ENCODE assay signal across 8 cellular contexts in genomic region chr12:11621797-11622423, GRCh38. TPM values are rescaled to one million over a fixed set of nuclear protein-coding genes. Genes with fewer than 3 reads are reported as not detected.
DNase-seq lines count a peak whose midpoint lies in the region; ATAC-seq and TF ChIP-seq lines count a peak whose summit lies in the region.

No MANE protein-coding gene starts in this region.

- peak overlapping the region; percentile 6 for H3K27ac Mint-ChIP-seq in activated B cell treated with CpG ODN at 0.5 μM for 24 hours
- no peak overlapping the region for H3K27ac Mint-ChIP-seq in activated T-helper 1 cell treated with anti-CD3 and anti-CD28 coated beads, Interleukin-12 subunit alpha, Interleukin-12 subunit beta, Interleukin-2, Interleukin-4 antibody, amounts not matched to agents 30 ng/mL and 10 ng/mL and 1 ng/mL, durations not matched to agents 14 hours and 24 hours and 36 hours

- peak; percentile 47 for ATAC-seq in activated B cell treated with CpG ODN at 0.5 μM for 24 hours (ENCODE audit: low read depth)
- peak; percentile 22 for ATAC-seq in left ventricle myocardium superior
- no peak for ATAC-seq in GM21360 (IDR thresholded peaks at IDR 0.05; ENCODE audit: unreplicated experiment)
- ATAC-seq in left lung, result no peak

- CTCF ChIA-PET in activated B cell treated with CpG ODN at 0.5 μM for 24 hours (lab: Charles Lee), result interaction anchor here (0.8 to 3.2 kb wide), 6 partner anchors 40 to 705 kb away, joined by 3 to 33 read pairs (median 4); no protein-coding TSS in a partner anchor

- no peaks in the 10 kb centered on the region for H3K9me3 Mint-ChIP-seq in activated B cell treated with CpG ODN at 0.5 μM for 24 hours
- no peaks in the 10 kb centered on the region for H3K9me3 Mint-ChIP-seq in activated T-helper 1 cell treated with anti-CD3 and anti-CD28 coated beads, Interleukin-12 subunit alpha, Interleukin-12 subunit beta, Interleukin-2, Interleukin-4 antibody, amounts not matched to agents 30 ng/mL and 10 ng/mL and 1 ng/mL, durations not matched to agents 14 hours and 24 hours and 36 hours

- no peak overlapping the region for H3K27ac ChIP-seq in left lung

- H3K4me1 ChIP-seq in left lung, result peaks cover 0 to 15% of the 10 kb centered on the region in 2 donors

- H3K9me3 ChIP-seq in left lung, result no peaks in the 10 kb centered on the region

- no peaks in the 10 kb centered on the region for H3K27me3 Mint-ChIP-seq in activated B cell treated with CpG ODN at 0.5 μM for 24 hours
- peaks cover 2% of the 10 kb centered on the region for H3K27me3 Mint-ChIP-seq in activated T-helper 1 cell treated with anti-CD3 and anti-CD28 coated beads, Interleukin-12 subunit alpha, Interleukin-12 subunit beta, Interleukin-2, Interleukin-4 antibody, amounts not matched to agents 30 ng/mL and 10 ng/mL and 1 ng/mL, durations not matched to agents 14 hours and 24 hours and 36 hours (ENCODE audit: insufficient read depth)

- no peak overlapping the region for H3K4me3 ChIP-seq in AG10803 (ENCODE audit: low read length)
- H3K4me3 ChIP-seq in left lung, result no peak overlapping the region

- DNase-seq in AG10803 (ENCODE audit: low read depth) (no peak), H4 (ENCODE audit: low spot score) (peak; percentile 14), activated B cell treated with CpG ODN at 0.5 μM for 24 hours (no peak), left ventricle myocardium superior (no peak), HuH-7.5 (ENCODE audit: low spot score) (no peak), left lung (no peak)
- DNase-seq in activated T-helper 1 cell treated with anti-CD3 and anti-CD28 coated beads, Interleukin-12 subunit alpha, Interleukin-12 subunit beta, Interleukin-2, Interleukin-4 antibody, amounts not matched to agents 30 ng/mL and 10 ng/mL and 1 ng/mL, durations not matched to agents 14 hours and 24 hours and 36 hours (ENCODE audit: low spot score), result no peak

- TF ChIP-seq CTCF in AG10803 (conservative IDR thresholded peaks at IDR 0.05; ENCODE audit: low read length) (peak; percentile 18; the same call in 1 of the 2 replicates), activated B cell treated with CpG ODN at 0.5 μM for 24 hours (IDR thresholded peaks at IDR 0.05) (no peak), left lung (IDR thresholded peaks at IDR 0.05) (no peak)

- H3K36me3 ChIP-seq in left lung, result no peaks in the 10 kb centered on the region

- no peak overlapping the region for H3K4me3 Mint-ChIP-seq in activated B cell treated with CpG ODN at 0.5 μM for 24 hours
- no peak overlapping the region for H3K4me3 Mint-ChIP-seq in activated T-helper 1 cell treated with anti-CD3 and anti-CD28 coated beads, Interleukin-12 subunit alpha, Interleukin-12 subunit beta, Interleukin-2, Interleukin-4 antibody, amounts not matched to agents 30 ng/mL and 10 ng/mL and 1 ng/mL, durations not matched to agents 14 hours and 24 hours and 36 hours

- no peaks in the 10 kb centered on the region for H3K27me3 ChIP-seq in left lung

- POLR2A ChIA-PET in activated B cell treated with CpG ODN at 0.5 μM for 24 hours (lab: Charles Lee), result no interaction called here

- peaks cover 11% of the 10 kb centered on the region for H3K4me1 Mint-ChIP-seq in activated B cell treated with CpG ODN at 0.5 μM for 24 hours
- H3K4me1 Mint-ChIP-seq in activated T-helper 1 cell treated with anti-CD3 and anti-CD28 coated beads, Interleukin-12 subunit alpha, Interleukin-12 subunit beta, Interleukin-2, Interleukin-4 antibody, amounts not matched to agents 30 ng/mL and 10 ng/mL and 1 ng/mL, durations not matched to agents 14 hours and 24 hours and 36 hours (ENCODE audit: low read depth), result peaks cover 17% of the 10 kb centered on the region

- H3K36me3 Mint-ChIP-seq in activated B cell treated with CpG ODN at 0.5 μM for 24 hours (ENCODE audit: low read depth), result no peaks in the 10 kb centered on the region
- H3K36me3 Mint-ChIP-seq in activated T-helper 1 cell treated with anti-CD3 and anti-CD28 coated beads, Interleukin-12 subunit alpha, Interleukin-12 subunit beta, Interleukin-2, Interleukin-4 antibody, amounts not matched to agents 30 ng/mL and 10 ng/mL and 1 ng/mL, durations not matched to agents 14 hours and 24 hours and 36 hours (ENCODE audit: low read depth), result no peaks in the 10 kb centered on the region

- intact Hi-C loops in activated B cell treated with CpG ODN at 0.5 μM for 24 hours (cut with micrococcal nuclease) (loop anchor here (1.0 kb wide), 2 partner anchors 27 to 411 kb away; partner anchors contain the start of gene ETV6), left ventricle myocardium superior (cut with micrococcal nuclease) (loop anchor here (5.0 kb wide), 1 partner anchor 410 kb away; no protein-coding TSS in a partner anchor), left lung (cut with DNase I) (no loop called here)
- intact Hi-C loops in activated T-helper 1 cell treated with anti-CD3 and anti-CD28 coated beads, Interleukin-12 subunit alpha, Interleukin-12 subunit beta, Interleukin-2, Interleukin-4 antibody, amounts not matched to agents 30 ng/mL and 10 ng/mL and 1 ng/mL, durations not matched to agents 14 hours and 24 hours and 36 hours (cut with micrococcal nuclease), result no loop called here

RNA-seq across cellular contexts. Expression of gene ETV6, which starts 27.6 kb away (rescaled TPM):
- 4.6 and 6.1 TPM in 2 replicates for total RNA-seq in H4 (2014; rRNA removed; shearing (Covaris generic))
- total RNA-seq in activated B cell treated with CpG ODN at 0.5 μM for 24 hours (116 and 130 TPM in 2 replicates), left ventricle myocardium superior (14.7 TPM), left lung (10 to 100 TPM; 26.6 to 44.7 TPM)
- 117 and 131 TPM in 2 replicates for total RNA-seq in activated T-helper 1 cell treated with anti-CD3 and anti-CD28 coated beads, Interleukin-12 subunit alpha, Interleukin-12 subunit beta, Interleukin-2, Interleukin-4 antibody, amounts not matched to agents 30 ng/mL and 10 ng/mL and 1 ng/mL, durations not matched to agents 14 hours and 24 hours and 36 hours

Comparison
In these comparisons a context has a peak if more than half of its experiments do, and no peak if none do; other contexts are left out.
1. ATAC-seq: peak in activated B cell treated with CpG ODN at 0.5 μM for 24 hours (single experiment) and left ventricle myocardium superior (single experiment); none in GM21360 (single experiment) and left lung (single experiment).
2. intact Hi-C loops: an anchor here in activated B cell treated with CpG ODN at 0.5 μM for 24 hours (1.0 kb wide) and left ventricle myocardium superior (5.0 kb wide); none called in activated T-helper 1 cell treated with anti-CD3 and anti-CD28 coated beads, Interleukin-12 subunit alpha, Interleukin-12 subunit beta, Interleukin-2, Interleukin-4 antibody, amounts not matched to agents 30 ng/mL and 10 ng/mL and 1 ng/mL, durations not matched to agents 14 hours and 24 hours and 36 hours and left lung.